ENCODE assay signal across 8 cellular contexts in genomic region chr20:41135187-41135887, GRCh38. TPM values are rescaled to one million over a fixed set of nuclear protein-coding genes. Genes with fewer than 3 reads are reported as not detected.
DNase-seq lines count a peak whose midpoint lies in the region; ATAC-seq and TF ChIP-seq lines count a peak whose summit lies in the region.

No MANE protein-coding gene starts in this region.

- peak overlapping the region; percentile 33 for H3K27ac ChIP-seq in cardiac muscle cell
- no peak overlapping the region for H3K27ac ChIP-seq in osteoblast (ENCODE audit: low read depth, low read length)

- H3K4me1 ChIP-seq in cardiac muscle cell (ENCODE audit: low read depth) = peaks cover 23% of the 10 kb centered on the region
- peaks cover 8% of the 10 kb centered on the region for H3K4me1 ChIP-seq in osteoblast (ENCODE audit: insufficient read depth, low read length)

- no peak overlapping the region for H3K4me2 ChIP-seq in osteoblast (ENCODE audit: insufficient read depth, low read length)

- TF ChIP-seq CTCF in cardiac muscle cell (IDR thresholded peaks at IDR 0.05; ENCODE audit: low read depth, low read length) (peak; percentile 76), osteoblast (IDR thresholded peaks at IDR 0.05; ENCODE audit: extremely low read depth, low read depth, low read length) (peak; percentile 74)

- DNase-seq in cardiac muscle cell (ENCODE audit: low read depth in 1 of 2, low spot score in 1 of 2) (peak; percentile 42 to 70), cardiac septum (ENCODE audit: low spot score) (no peak), NCI-H526 (lab: John Stamatoyannopoulos, UW) (peak; percentile 60 to 86), erythroblast (lab: John Stamatoyannopoulos, UW) (peak; percentile 50 to 72), osteoblast (ENCODE audit: insufficient read length, low spot score, missing footprints) (peak; percentile 73), RKO (ENCODE audit: low spot score) (no peak)
- DNase-seq in activated CD8-positive, alpha-beta memory T cell treated with anti-CD3 and anti-CD28 coated beads, Interleukin-2, amount 50 U/mL, for 48 hours = peak; percentile 77

- peaks cover 34% of the 10 kb centered on the region for H3K79me2 ChIP-seq in osteoblast (ENCODE audit: insufficient read depth, low read length)

- H3K4me3 ChIP-seq in cardiac muscle cell = no peak overlapping the region
- H3K4me3 ChIP-seq in osteoblast (ENCODE audit: insufficient read depth, low read length) = no peak overlapping the region

- H3K9me3 ChIP-seq in cardiac muscle cell (ENCODE audit: low read depth) = no peaks in the 10 kb centered on the region
- H3K9me3 ChIP-seq in osteoblast (ENCODE audit: low read depth, low read length) = no peaks in the 10 kb centered on the region

- TF ChIP-seq POLR2A in erythroblast (IDR thresholded peaks at IDR 0.05; ENCODE audit: low read length) = no peak

- no peak overlapping the region for H2AFZ ChIP-seq in osteoblast (ENCODE audit: low read length)

- no peak for ATAC-seq in HG02798 (IDR thresholded peaks at IDR 0.05; ENCODE audit: poor library complexity, unreplicated experiment)

- intact Hi-C loops in cardiac septum (cut with DNase I) = loop anchor here (5.0 kb wide), 2 partner anchors 37 to 182 kb away; partner anchors contain the start of gene ZHX3

- H4K20me1 ChIP-seq in osteoblast (ENCODE audit: insufficient read depth, low read length) = peaks cover 20% of the 10 kb centered on the region

- H3K27me3 ChIP-seq in cardiac muscle cell (no peaks in the 10 kb centered on the region), osteoblast (ENCODE audit: insufficient read depth, low read length) (no peaks in the 10 kb centered on the region)

- H3K36me3 ChIP-seq in cardiac muscle cell (no peaks in the 10 kb centered on the region), osteoblast (ENCODE audit: insufficient read depth, low read length) (no peaks in the 10 kb centered on the region)

RNA-seq across cellular contexts. Expression of gene PLCG1, which starts 2.0 kb away (rescaled TPM):
- total RNA-seq in cardiac muscle cell (67.4 and 87.6 TPM in 2 replicates), cardiac septum (66.6 TPM), osteoblast (72.4 and 73.7 TPM in 2 replicates)
- polyA plus RNA-seq in cardiac muscle cell = 43.7 and 48.8 TPM in 2 replicates

Comparison
In these comparisons a context has a peak if more than half of its experiments do, and no peak if none do; other contexts are left out.
1. DNase-seq: peak in cardiac muscle cell (2 of 2), NCI-H526 (2 of 2), activated CD8-positive, alpha-beta memory T cell treated with anti-CD3 and anti-CD28 coated beads, Interleukin-2, amount 50 U/mL, for 48 hours (single experiment), erythroblast (2 of 2) and osteoblast (single experiment); none in cardiac septum (single experiment) and RKO (single experiment).